ENCODE assay signal across 1 cellular context in the genomic region with DNA sequence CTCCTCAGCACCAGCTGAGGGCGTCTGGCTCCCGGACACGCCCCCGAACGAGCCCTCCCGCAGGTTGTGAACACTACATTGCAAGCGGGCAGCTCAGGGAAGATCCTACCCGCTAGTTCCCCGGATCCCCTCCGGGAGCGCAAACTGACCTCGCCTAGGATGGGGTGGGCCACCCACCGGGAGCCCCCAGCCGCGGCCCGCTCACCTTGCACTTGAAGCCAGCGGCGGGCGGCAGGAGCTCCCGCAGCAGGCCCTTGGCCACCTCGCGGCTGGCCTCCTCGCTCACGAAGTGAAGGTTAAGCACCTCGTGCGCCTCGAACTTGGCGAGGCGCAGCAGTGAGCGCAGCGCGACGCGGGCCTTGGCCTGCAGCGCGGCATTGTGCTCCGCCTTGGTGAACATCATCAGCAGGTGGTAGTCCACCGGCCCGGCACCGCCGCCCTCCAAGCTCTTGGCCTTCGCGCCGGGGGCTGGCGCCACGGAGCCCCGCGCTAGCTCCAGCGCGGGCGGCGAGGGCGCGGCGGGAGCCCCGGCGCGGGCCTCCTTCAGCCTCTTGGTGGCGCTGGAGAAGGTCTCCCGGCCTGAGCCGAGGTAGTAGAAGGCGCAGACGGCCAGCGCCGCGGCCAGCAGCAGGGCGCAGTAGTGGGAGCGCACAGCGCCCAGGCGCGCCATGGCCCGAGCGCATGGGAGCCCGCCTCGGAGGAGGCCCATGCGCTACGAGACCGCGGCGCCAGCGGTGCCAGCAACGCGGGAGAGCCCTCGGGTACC.
A peak's percentile ranks its signal among the peaks of the same experiment; 100 is the strongest.
TF ChIP-seq lines count a peak whose summit lies in the region.

No MANE protein-coding gene starts in this region.

TF ChIP-seq in K562, 482 proteins besides CTCF, POLR2A, EP300 and RAD21 (continued from another document):
- TF ChIP-seq, protein P1, sequence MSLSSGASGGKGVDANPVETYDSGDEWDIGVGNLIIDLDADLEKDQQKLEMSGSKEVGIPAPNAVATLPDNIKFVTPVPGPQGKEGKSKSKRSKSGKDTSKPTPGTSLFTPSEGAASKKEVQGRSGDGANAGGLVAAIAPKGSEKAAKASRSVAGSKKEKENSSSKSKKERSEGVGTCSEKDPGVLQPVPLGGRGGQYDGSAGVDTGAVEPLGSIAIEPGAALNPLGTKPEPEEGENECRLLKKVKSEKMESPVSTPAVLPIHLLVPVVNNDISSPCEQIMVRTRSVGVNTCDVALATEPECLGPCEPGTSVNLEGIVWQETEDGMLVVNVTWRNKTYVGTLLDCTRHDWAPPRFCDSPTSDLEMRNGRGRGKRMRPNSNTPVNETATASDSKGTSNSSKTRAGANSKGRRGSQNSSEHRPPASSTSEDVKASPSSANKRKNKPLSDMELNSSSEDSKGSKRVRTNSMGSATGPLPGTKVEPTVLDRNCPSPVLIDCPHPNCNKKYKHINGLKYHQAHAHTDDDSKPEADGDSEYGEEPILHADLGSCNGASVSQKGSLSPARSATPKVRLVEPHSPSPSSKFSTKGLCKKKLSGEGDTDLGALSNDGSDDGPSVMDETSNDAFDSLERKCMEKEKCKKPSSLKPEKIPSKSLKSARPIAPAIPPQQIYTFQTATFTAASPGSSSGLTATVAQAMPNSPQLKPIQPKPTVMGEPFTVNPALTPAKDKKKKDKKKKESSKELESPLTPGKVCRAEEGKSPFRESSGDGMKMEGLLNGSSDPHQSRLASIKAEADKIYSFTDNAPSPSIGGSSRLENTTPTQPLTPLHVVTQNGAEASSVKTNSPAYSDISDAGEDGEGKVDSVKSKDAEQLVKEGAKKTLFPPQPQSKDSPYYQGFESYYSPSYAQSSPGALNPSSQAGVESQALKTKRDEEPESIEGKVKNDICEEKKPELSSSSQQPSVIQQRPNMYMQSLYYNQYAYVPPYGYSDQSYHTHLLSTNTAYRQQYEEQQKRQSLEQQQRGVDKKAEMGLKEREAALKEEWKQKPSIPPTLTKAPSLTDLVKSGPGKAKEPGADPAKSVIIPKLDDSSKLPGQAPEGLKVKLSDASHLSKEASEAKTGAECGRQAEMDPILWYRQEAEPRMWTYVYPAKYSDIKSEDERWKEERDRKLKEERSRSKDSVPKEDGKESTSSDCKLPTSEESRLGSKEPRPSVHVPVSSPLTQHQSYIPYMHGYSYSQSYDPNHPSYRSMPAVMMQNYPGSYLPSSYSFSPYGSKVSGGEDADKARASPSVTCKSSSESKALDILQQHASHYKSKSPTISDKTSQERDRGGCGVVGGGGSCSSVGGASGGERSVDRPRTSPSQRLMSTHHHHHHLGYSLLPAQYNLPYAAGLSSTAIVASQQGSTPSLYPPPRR (CRISPR knock-in tag; IDR thresholded peaks at IDR 0.05; ENCODE audit: borderline replicate concordance): no peak
- TF ChIP-seq TRIM24 (IDR thresholded peaks at IDR 0.05): no peak
- no peak for TF ChIP-seq NFIX (CRISPR knock-in tag; IDR thresholded peaks at IDR 0.05; ENCODE audit: low read depth)
- no peak for TF ChIP-seq RFX1 (IDR thresholded peaks at IDR 0.05)
- no peak for TF ChIP-seq NBN (IDR thresholded peaks at IDR 0.05; ENCODE audit: low read depth)
- no peak for TF ChIP-seq TAF7 (tag; IDR thresholded peaks at IDR 0.05)
- TF ChIP-seq, protein P2, sequence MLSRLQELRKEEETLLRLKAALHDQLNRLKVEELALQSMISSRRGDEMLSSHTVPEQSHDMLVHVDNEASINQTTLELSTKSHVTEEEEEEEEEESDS (CRISPR knock-in tag; IDR thresholded peaks at IDR 0.05): no peak
- no peak for TF ChIP-seq ZZZ3 (IDR thresholded peaks at IDR 0.05)
- no peak for TF ChIP-seq ZNF507 (tag; conservative IDR thresholded peaks at IDR 0.05)
- TF ChIP-seq KAT2B (IDR thresholded peaks at IDR 0.05; ENCODE audit: low read depth, low read length): peak; percentile 49
- TF ChIP-seq BHLHE40 (IDR thresholded peaks at IDR 0.05; ENCODE audit: low read length): no peak
- no peak for TF ChIP-seq ESRRB (CRISPR knock-in tag; IDR thresholded peaks at IDR 0.05; ENCODE audit: borderline replicate concordance)
- TF ChIP-seq, protein P3, sequence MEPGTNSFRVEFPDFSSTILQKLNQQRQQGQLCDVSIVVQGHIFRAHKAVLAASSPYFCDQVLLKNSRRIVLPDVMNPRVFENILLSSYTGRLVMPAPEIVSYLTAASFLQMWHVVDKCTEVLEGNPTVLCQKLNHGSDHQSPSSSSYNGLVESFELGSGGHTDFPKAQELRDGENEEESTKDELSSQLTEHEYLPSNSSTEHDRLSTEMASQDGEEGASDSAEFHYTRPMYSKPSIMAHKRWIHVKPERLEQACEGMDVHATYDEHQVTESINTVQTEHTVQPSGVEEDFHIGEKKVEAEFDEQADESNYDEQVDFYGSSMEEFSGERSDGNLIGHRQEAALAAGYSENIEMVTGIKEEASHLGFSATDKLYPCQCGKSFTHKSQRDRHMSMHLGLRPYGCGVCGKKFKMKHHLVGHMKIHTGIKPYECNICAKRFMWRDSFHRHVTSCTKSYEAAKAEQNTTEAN (CRISPR knock-in tag; IDR thresholded peaks at IDR 0.05): no peak
- TF ChIP-seq MCM2 (IDR thresholded peaks at IDR 0.05; ENCODE audit: low read depth): no peak
- TF ChIP-seq, protein P4, sequence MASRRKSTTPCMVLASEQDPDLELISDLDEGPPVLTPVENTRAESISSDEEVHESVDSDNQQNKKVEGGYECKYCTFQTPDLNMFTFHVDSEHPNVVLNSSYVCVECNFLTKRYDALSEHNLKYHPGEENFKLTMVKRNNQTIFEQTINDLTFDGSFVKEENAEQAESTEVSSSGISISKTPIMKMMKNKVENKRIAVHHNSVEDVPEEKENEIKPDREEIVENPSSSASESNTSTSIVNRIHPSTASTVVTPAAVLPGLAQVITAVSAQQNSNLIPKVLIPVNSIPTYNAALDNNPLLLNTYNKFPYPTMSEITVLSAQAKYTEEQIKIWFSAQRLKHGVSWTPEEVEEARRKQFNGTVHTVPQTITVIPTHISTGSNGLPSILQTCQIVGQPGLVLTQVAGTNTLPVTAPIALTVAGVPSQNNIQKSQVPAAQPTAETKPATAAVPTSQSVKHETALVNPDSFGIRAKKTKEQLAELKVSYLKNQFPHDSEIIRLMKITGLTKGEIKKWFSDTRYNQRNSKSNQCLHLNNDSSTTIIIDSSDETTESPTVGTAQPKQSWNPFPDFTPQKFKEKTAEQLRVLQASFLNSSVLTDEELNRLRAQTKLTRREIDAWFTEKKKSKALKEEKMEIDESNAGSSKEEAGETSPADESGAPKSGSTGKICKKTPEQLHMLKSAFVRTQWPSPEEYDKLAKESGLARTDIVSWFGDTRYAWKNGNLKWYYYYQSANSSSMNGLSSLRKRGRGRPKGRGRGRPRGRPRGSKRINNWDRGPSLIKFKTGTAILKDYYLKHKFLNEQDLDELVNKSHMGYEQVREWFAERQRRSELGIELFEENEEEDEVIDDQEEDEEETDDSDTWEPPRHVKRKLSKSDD (conservative IDR thresholded peaks at IDR 0.05; ENCODE audit: low read length): no peak
- TF ChIP-seq, protein P5, sequence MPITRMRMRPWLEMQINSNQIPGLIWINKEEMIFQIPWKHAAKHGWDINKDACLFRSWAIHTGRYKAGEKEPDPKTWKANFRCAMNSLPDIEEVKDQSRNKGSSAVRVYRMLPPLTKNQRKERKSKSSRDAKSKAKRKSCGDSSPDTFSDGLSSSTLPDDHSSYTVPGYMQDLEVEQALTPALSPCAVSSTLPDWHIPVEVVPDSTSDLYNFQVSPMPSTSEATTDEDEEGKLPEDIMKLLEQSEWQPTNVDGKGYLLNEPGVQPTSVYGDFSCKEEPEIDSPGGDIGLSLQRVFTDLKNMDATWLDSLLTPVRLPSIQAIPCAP (CRISPR knock-in tag; IDR thresholded peaks at IDR 0.05; ENCODE audit: borderline replicate concordance): no peak
- no peak for TF ChIP-seq ELF4 (CRISPR knock-in tag; IDR thresholded peaks at IDR 0.05)
- TF ChIP-seq MCM3 (IDR thresholded peaks at IDR 0.05): no peak
- TF ChIP-seq SMARCE1 (IDR thresholded peaks at IDR 0.05): no peak
- no peak for TF ChIP-seq ZNF444 (CRISPR knock-in tag; IDR thresholded peaks at IDR 0.05)
- no peak for TF ChIP-seq TEAD2 (tag; IDR thresholded peaks at IDR 0.05)
- no peak for TF ChIP-seq ZNF174 (CRISPR knock-in tag; IDR thresholded peaks at IDR 0.05)
